18 cellular contexts compared by ENCODE assay signal in the genomic region with DNA sequence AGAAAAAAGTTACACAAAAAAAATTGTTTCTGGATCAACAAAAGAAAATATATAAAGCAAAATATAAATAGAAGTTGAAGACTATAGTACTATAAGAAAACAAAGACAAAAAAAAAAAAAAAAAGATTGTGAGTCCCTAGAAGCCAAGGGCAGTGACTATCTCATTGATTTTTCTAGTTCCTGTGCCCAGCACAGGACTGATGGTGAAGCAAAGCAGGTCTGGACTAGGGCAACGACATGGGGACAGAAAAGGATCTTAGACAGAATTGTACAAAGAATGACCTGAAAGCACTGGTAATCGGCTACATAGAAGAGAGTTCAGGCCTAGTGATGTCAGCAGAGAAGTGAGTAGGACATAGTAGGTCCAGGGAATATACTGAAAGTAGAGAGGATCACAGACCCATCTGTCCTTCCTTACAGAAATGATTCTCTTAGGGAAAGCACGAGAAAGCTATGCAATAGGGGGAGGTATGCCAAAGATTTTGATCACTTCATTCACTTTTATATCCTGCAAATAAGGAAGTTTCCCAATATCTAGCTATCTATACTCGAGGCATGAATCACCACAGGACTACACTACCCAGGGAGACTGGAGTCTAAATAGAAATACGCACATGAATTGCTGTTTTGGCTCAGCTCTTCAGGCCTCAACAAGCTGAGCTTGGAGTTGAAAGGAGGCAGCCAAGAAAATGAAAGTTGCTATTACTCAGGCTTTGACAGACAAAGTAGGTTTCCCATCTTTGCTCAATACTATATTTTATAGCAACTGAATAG.
DNase-seq lines count a peak whose midpoint lies in the region; TF ChIP-seq lines count a peak whose summit lies in the region.
"Had no signal": no experiment of that assay in that cellular context is flagged by ENCODE, and none has a peak within 500 bp of the region (broad histone marks: within the 10 kb centered on the region; RNA-seq: fewer than 3 reads in every experiment).

No MANE protein-coding gene starts in this region.

- DNase-seq in Calu3 (no peak), SKM-1 treated with dmso at 0.1 percent for 144 hours (lab: John Stamatoyannopoulos, UW; ENCODE audit: unreplicated experiment) (peak; percentile 22), fibroblast of villous mesenchyme (ENCODE audit: low read depth) (peak; percentile 52), osteoblast (ENCODE audit: insufficient read length, low spot score, missing footprints) (peak; percentile 63), HT-29 (ENCODE audit: low spot score) (no peak), HuH-7 (ENCODE audit: low spot score) (no peak), Peyer's patch (no peak), Ammon's horn (ENCODE audit: low spot score) (no peak)
- DNase-seq: activated CD4-positive, alpha-beta T cell treated with anti-CD3 and anti-CD28 coated beads, Interleukin-2, amount 10 ng/mL, durations not matched to agents 24 days and 14 days; colonic mucosa; GDM1; hippocampal formation; NCI-H146; NK-92 treated with Interleukin-12 subunit alpha and Interleukin-12 subunit beta, amount 100 ng/mL, for 24 hours; T-helper 1 cell had no signal

- no peak overlapping the region for H3K4me3 ChIP-seq in fibroblast of villous mesenchyme (ENCODE audit: low read depth, low read length)
- no peak overlapping the region for H3K4me3 ChIP-seq in osteoblast (ENCODE audit: insufficient read depth, low read length)
- H3K4me3 ChIP-seq in Peyer's patch = no peak overlapping the region
- H3K4me3 ChIP-seq: BLaER1, colonic mucosa, skin epidermis, uterus had no signal

- H3K27me3 ChIP-seq in osteoblast (ENCODE audit: insufficient read depth, low read length) = no peaks in the 10 kb centered on the region
- H3K27me3 ChIP-seq in Peyer's patch = no peaks in the 10 kb centered on the region
- H3K27me3 ChIP-seq: colonic mucosa, uterus had no signal

- no peak for TF ChIP-seq POLR2A in Peyer's patch (IDR thresholded peaks at IDR 0.05)

- H2AFZ ChIP-seq in osteoblast (ENCODE audit: low read length) = peak overlapping the region; percentile 34

- H3K79me2 ChIP-seq in osteoblast (ENCODE audit: insufficient read depth, low read length) = no peaks in the 10 kb centered on the region

- H3K36me3 ChIP-seq in osteoblast (ENCODE audit: insufficient read depth, low read length) (no peaks in the 10 kb centered on the region), Peyer's patch (no peaks in the 10 kb centered on the region)
- H3K36me3 ChIP-seq: BLaER1, colonic mucosa, uterus had no signal

- H3K4me1 ChIP-seq in osteoblast (ENCODE audit: insufficient read depth, low read length) = peaks cover 7% of the 10 kb centered on the region
- H3K4me1 ChIP-seq in Peyer's patch = no peaks in the 10 kb centered on the region
- H3K4me1 ChIP-seq: BLaER1, colonic mucosa, uterus had no signal

- H3K27ac ChIP-seq in osteoblast (ENCODE audit: low read depth, low read length) = peak overlapping the region; percentile 49
- peak overlapping the region in 1 of 4 donors; percentile 22 for H3K27ac ChIP-seq in Peyer's patch
- H3K27ac ChIP-seq: BLaER1, colonic mucosa had no signal

- H3K27me3 Mint-ChIP-seq in Calu3 (ENCODE audit: unreplicated experiment) = no peaks in the 10 kb centered on the region
- H3K27me3 Mint-ChIP-seq: activated CD4-positive, alpha-beta T cell treated with anti-CD3 and anti-CD28 coated beads, Interleukin-2, amount 10 ng/mL, durations not matched to agents 24 days and 14 days had no signal

- H3K4me2 ChIP-seq in osteoblast (ENCODE audit: insufficient read depth, low read length) = peak overlapping the region; percentile 49
- H3K4me2 ChIP-seq: BLaER1 had no signal

- no peaks in the 10 kb centered on the region for H3K9me3 Mint-ChIP-seq in Calu3 (ENCODE audit: low read depth, unreplicated experiment)
- H3K9me3 Mint-ChIP-seq: activated CD4-positive, alpha-beta T cell treated with anti-CD3 and anti-CD28 coated beads, Interleukin-2, amount 10 ng/mL, durations not matched to agents 24 days and 14 days had no signal

- BruUV-seq in Calu3 (replicated peaks; lab: Mats Ljungman, UMichigan) = no TSS peak

- intact Hi-C loops in Calu3 (cut with micrococcal nuclease; ENCODE audit: unreplicated experiment) = no loop called here

- no peak for TF ChIP-seq CTCF in Calu3 (IDR thresholded peaks at IDR 0.05; ENCODE audit: unreplicated experiment)
- no peak for TF ChIP-seq CTCF in fibroblast of villous mesenchyme (IDR thresholded peaks at IDR 0.05; ENCODE audit: insufficient read depth, low read depth, low read length)
- TF ChIP-seq CTCF in osteoblast (IDR thresholded peaks at IDR 0.05; ENCODE audit: extremely low read depth, low read depth, low read length) = no peak
- no peak for TF ChIP-seq CTCF in Peyer's patch (IDR thresholded peaks at IDR 0.05)

- no peaks in the 10 kb centered on the region for H3K36me3 Mint-ChIP-seq in Calu3 (ENCODE audit: insufficient read depth, unreplicated experiment)

- no peaks in the 10 kb centered on the region for H4K20me1 ChIP-seq in osteoblast (ENCODE audit: insufficient read depth, low read length)

- H3K4me3 Mint-ChIP-seq in Calu3 (ENCODE audit: low read depth, unreplicated experiment) = no peak overlapping the region
- H3K4me3 Mint-ChIP-seq: activated CD4-positive, alpha-beta T cell treated with anti-CD3 and anti-CD28 coated beads, Interleukin-2, amount 10 ng/mL, durations not matched to agents 24 days and 14 days had no signal

- H3K4me1 Mint-ChIP-seq in Calu3 (ENCODE audit: low read depth, unreplicated experiment) = peaks cover 34% of the 10 kb centered on the region
- H3K4me1 Mint-ChIP-seq: activated CD4-positive, alpha-beta T cell treated with anti-CD3 and anti-CD28 coated beads, Interleukin-2, amount 10 ng/mL, durations not matched to agents 24 days and 14 days had no signal

- CTCF ChIA-PET in Calu3 (lab: Charles Lee) = no interaction called here

- H3K27ac Mint-ChIP-seq in Calu3 (ENCODE audit: unreplicated experiment) = peak overlapping the region; percentile 12
- H3K27ac Mint-ChIP-seq: activated CD4-positive, alpha-beta T cell treated with anti-CD3 and anti-CD28 coated beads, Interleukin-2, amount 10 ng/mL, durations not matched to agents 24 days and 14 days had no signal

- H3K9me3 ChIP-seq in osteoblast (ENCODE audit: low read depth, low read length) (no peaks in the 10 kb centered on the region), Peyer's patch (no peaks in the 10 kb centered on the region)
- H3K9me3 ChIP-seq: BLaER1, colonic mucosa, uterus had no signal

Comparison
In these comparisons a context has a peak if more than half of its experiments do, and no peak if none do; other contexts are left out.
1. DNase-seq: peak in SKM-1 treated with dmso at 0.1 percent for 144 hours (single experiment), fibroblast of villous mesenchyme (single experiment) and osteoblast (single experiment); none in Calu3 (single experiment), HT-29 (single experiment), HuH-7 (single experiment), Peyer's patch (0 of 3) and Ammon's horn (single experiment).